Comparison of ENCODE assay signal across 8 cellular contexts in the genomic region with DNA sequence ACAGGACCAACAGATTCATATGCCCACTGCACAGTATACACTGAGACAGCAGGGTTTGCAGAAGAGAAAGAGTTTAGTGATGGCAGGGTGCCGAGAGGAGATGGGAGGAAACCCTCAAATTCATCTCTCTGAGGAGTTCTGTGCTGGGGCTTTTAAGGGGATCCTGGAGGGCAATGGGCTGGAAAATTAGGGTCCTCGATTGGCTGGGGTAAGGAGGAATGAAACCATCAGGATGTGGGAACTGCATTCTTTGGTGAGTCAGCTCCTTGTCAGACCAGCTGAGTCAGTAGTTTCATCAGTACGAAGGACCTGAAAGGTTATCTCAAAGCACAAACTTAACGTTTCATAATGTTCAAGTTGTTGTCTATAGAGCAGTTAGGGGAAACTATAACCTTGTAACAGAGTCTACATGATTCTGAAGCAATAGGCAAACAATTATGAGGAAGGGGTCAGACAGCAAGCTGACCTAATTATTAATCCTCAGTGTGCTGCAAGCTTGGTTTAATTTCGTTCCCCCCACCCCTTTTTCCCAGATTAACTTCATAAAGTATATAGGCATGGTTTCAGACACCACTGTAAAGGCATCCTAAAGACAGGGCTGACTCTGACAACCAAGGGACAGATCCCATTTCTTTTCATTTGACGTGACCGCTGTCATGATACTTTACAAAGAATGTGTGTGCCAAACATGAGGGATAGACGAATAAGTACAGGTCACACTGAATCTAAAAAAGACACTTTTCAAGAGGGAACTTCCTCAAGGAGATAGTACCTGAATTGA. TPM values are rescaled to one million over a fixed set of nuclear protein-coding genes. Genes with fewer than 3 reads are reported as not detected.
DNase-seq lines count a peak whose midpoint lies in the region; ATAC-seq and TF ChIP-seq lines count a peak whose summit lies in the region.

No MANE protein-coding gene starts in this region.

- H3K36me3 ChIP-seq in Panc1 (ENCODE audit: control insufficient read depth, insufficient read depth, low read length) = peaks cover 9% of the 10 kb centered on the region; the same call in 1 of the 2 replicates

- intact Hi-C loops in Panc1 (cut with micrococcal nuclease; ENCODE audit: unreplicated experiment) = loop anchor here (10.0 kb wide), 1 partner anchor 111 kb away; no protein-coding TSS in a partner anchor

- no peak for ATAC-seq in Panc1
- peak; percentile 13 for ATAC-seq in esophagus mucosa

- no peaks in the 10 kb centered on the region for H3K27me3 ChIP-seq in Panc1 (ENCODE audit: control insufficient read depth, insufficient read depth, low read length)

- POLR2A ChIA-PET in Panc1 (lab: Charles Lee) = interaction anchor here (0.6 kb wide), 1 partner anchor 33 kb away, joined by 5 read pairs; no protein-coding TSS in a partner anchor

- peak overlapping the region; percentile 93 for H3K27ac ChIP-seq in Panc1 (ENCODE audit: low read length)

- BruUV-seq in Panc1 (replicated peaks; lab: Mats Ljungman, UMichigan) = no TSS peak

- CTCF ChIA-PET in Panc1 (lab: Charles Lee) = no interaction called here

- peak; percentile 14 for DNase-seq in DMS79 treated with DMSO at 0.1 percent for 48 hours (lab: John Stamatoyannopoulos, UW)
- DNase-seq in DMS79 (lab: John Stamatoyannopoulos, UW) = no peak
- DNase-seq in Panc1 (ENCODE audit: low read depth, low spot score) = peak; percentile 66
- DNase-seq in pons (ENCODE audit: low spot score) = peak; percentile 38
- no peak for DNase-seq in GM19240 (ENCODE audit: insufficient read length, low spot score)
- DNase-seq in activated CD4-positive, alpha-beta T cell treated with anti-CD3 and anti-CD28 coated beads, Interleukin-2, amount 50 U/mL, for 1 hour = no peak
- no peak for DNase-seq in COLO829 (ENCODE audit: low spot score)

- in situ Hi-C loops in Panc1 (cut with HindIII; ENCODE audit: low pct_unique_long_range_greater_than_20kb, low sequenced_read_pairs) = no loop called here

- H3K9me3 ChIP-seq in Panc1 (ENCODE audit: control insufficient read depth, insufficient read depth, low read depth, low read length) = no peaks in the 10 kb centered on the region

- no peak for TF ChIP-seq CTCF in Panc1 (IDR thresholded peaks at IDR 0.05)

- peak overlapping the region; percentile 81 to 94 for H3K4me3 ChIP-seq in Panc1 (ENCODE audit: low read depth in 2 of 2, low read length in 2 of 2)

- H3K4me1 ChIP-seq in Panc1 (ENCODE audit: control insufficient read depth, insufficient read depth, low read length) = no peaks in the 10 kb centered on the region; the same call in 1 of the 2 replicates

RNA-seq across cellular contexts. Expression of a gene that starts 1.5 kb away (rescaled TPM):
- total RNA-seq in Panc1 (2021; ENCODE audit: unreplicated experiment) = 53.9 TPM
- polyA plus RNA-seq in Panc1 (2012; ENCODE audit: insufficient read length) = 23.8 TPM
- 173 TPM for total RNA-seq in esophagus mucosa

RNA-seq across cellular contexts. Expression of a gene that starts 52.9 kb away (rescaled TPM):
- total RNA-seq in Panc1 (2021; ENCODE audit: unreplicated experiment) (0.92 TPM), esophagus mucosa (15.4 TPM)
- 0.85 TPM for polyA plus RNA-seq in Panc1 (2012; ENCODE audit: insufficient read length)

Comparison
In these comparisons a context has a peak if more than half of its experiments do, and no peak if none do; other contexts are left out.
1. DNase-seq: peak in DMS79 treated with DMSO at 0.1 percent for 48 hours (single experiment), Panc1 (single experiment) and pons (single experiment); none in DMS79 (single experiment), GM19240 (single experiment), activated CD4-positive, alpha-beta T cell treated with anti-CD3 and anti-CD28 coated beads, Interleukin-2, amount 50 U/mL, for 1 hour (single experiment) and COLO829 (single experiment).